In genomic region chr19:38290631-38291147, GRCh38 we compare ENCODE assay signal across 13 cellular contexts. TPM values are rescaled to one million over a fixed set of nuclear protein-coding genes. Genes with fewer than 3 reads are reported as not detected.
DNase-seq lines count a peak whose midpoint lies in the region; ATAC-seq and TF ChIP-seq lines count a peak whose summit lies in the region.
"Had no signal": no experiment of that assay in that cellular context is flagged by ENCODE, and none has a peak within 500 bp of the region (broad histone marks: within the 10 kb centered on the region; RNA-seq: fewer than 3 reads in every experiment).

No MANE protein-coding gene starts in this region.

- H3K4me3 ChIP-seq in ACC112 (ENCODE audit: low read depth, low read length): no peak overlapping the region
- no peak overlapping the region for H3K4me3 ChIP-seq in tibial nerve
- H3K4me3 ChIP-seq: gastroesophageal sphincter had no signal

- 75 to 79% methylated on average over 13 of the region's 13 CpGs for WGBS in tibial nerve, 2 donors

- H3K9me3 ChIP-seq in tibial nerve: no peaks in the 10 kb centered on the region
- H3K9me3 ChIP-seq: gastroesophageal sphincter had no signal

- peaks cover 13% of the 10 kb centered on the region for H3K4me1 ChIP-seq in ACC112 (ENCODE audit: control insufficient read depth, insufficient read depth, low read length, unreplicated experiment)
- H3K4me1 ChIP-seq in tibial nerve: peaks cover 0 to 15% (median 5%) of the 10 kb centered on the region in 4 donors
- H3K4me1 ChIP-seq: gastroesophageal sphincter had no signal

- TF ChIP-seq CTCF in tibial nerve (IDR thresholded peaks at IDR 0.05) (no peak), GM10248 (IDR thresholded peaks at IDR 0.05; ENCODE audit: control extremely low read depth, extremely low read depth, low read depth, missing control alignments) (no peak)

- H3K27me3 ChIP-seq in ACC112 (ENCODE audit: insufficient read depth, low read length): no peaks in the 10 kb centered on the region
- no peaks in the 10 kb centered on the region for H3K27me3 ChIP-seq in tibial nerve
- H3K27me3 ChIP-seq: gastroesophageal sphincter had no signal

- no peaks in the 10 kb centered on the region for H3K79me2 ChIP-seq in ACC112 (ENCODE audit: control insufficient read depth, insufficient read depth, low read length, unreplicated experiment)

- no peak for TF ChIP-seq POLR2A in tibial nerve (IDR thresholded peaks at IDR 0.05)

- H3K36me3 ChIP-seq in ACC112 (ENCODE audit: insufficient read depth, low read length) (no peaks in the 10 kb centered on the region), tibial nerve (peaks cover 0 to 8% (median 0%) of the 10 kb centered on the region in 3 donors)
- H3K36me3 ChIP-seq: gastroesophageal sphincter had no signal

- no peak for TF ChIP-seq EP300 in tibial nerve (IDR thresholded peaks at IDR 0.05)

- no peak for ATAC-seq in HG03378 (IDR thresholded peaks at IDR 0.05; ENCODE audit: unreplicated experiment)
- ATAC-seq in HG03108 (IDR thresholded peaks at IDR 0.05; ENCODE audit: unreplicated experiment): no peak
- ATAC-seq: gastroesophageal sphincter, T-cell had no signal

- DNase-seq in HUDEP-2 (lab: John Stamatoyannopoulos, UW; ENCODE audit: unreplicated experiment in 76 of 76): peak in 52 of 76 experiments; percentile 8 to 82 (median 45)
- DNase-seq in cerebellar cortex (ENCODE audit: low spot score): peak; percentile 75
- peak; percentile 70 for DNase-seq in mucosa of gallbladder (ENCODE audit: low spot score)
- no peak for DNase-seq in tibial nerve (ENCODE audit: low spot score in 2 of 2)
- no peak for DNase-seq in GM10248 (ENCODE audit: extremely low spot score)
- DNase-seq: CD4-positive, alpha-beta memory T cell; NCI-H2029 treated with DMSO at 0.1 percent for 48 hours; T-cell had no signal

- POLR2A ChIA-PET in GM10248 (lab: Yijun Ruan, JAX): interaction anchor here (0.6 kb wide), 1 partner anchor 16 kb away, joined by 8 read pairs; no protein-coding TSS in a partner anchor

- peak overlapping the region; percentile 38; the same call in 1 of the 2 replicates for H3K27ac ChIP-seq in ACC112 (ENCODE audit: low read depth, low read length)
- no peak overlapping the region for H3K27ac ChIP-seq in tibial nerve
- H3K27ac ChIP-seq: gastroesophageal sphincter had no signal

- peak overlapping the region; percentile 23 for H2AFZ ChIP-seq in ACC112 (ENCODE audit: low read length, unreplicated experiment)

- CTCF ChIA-PET in GM10248 (lab: Yijun Ruan, JAX): interaction anchor here (1.4 to 2.2 kb wide), 2 partner anchors 12 to 46 kb away, joined by 3 to 5 read pairs; no protein-coding TSS in a partner anchor

RNA-seq across cellular contexts. Expression of gene C19orf33, which starts 13.4 kb away (rescaled TPM):
- total RNA-seq in mucosa of gallbladder (77.7 TPM), tibial nerve (100 to 1,000 TPM in 3 of 4 donors, 10 to 100 TPM in 1; 76.8 to 627 (median 335) TPM)
- total RNA-seq: activated T-helper 1 cell treated with anti-CD3 and anti-CD28 coated beads, Interleukin-12 subunit alpha, Interleukin-12 subunit beta, Interleukin-2, Interleukin-4 antibody, amounts not matched to agents 30 ng/mL and 10 ng/mL and 1 ng/mL, durations not matched to agents 14 hours and 24 hours and 36 hours; CD4-positive, alpha-beta memory T cell had no signal

RNA-seq across cellular contexts. Expression of gene YIF1B, which starts 25.1 kb away (rescaled TPM):
- 31.6 TPM for total RNA-seq in mucosa of gallbladder
- total RNA-seq in tibial nerve: 10 to 100 TPM; 30.8 to 57.3 (median 46.0) TPM

RNA-seq across cellular contexts. Expression of gene SPINT2, which starts 26.3 kb away (rescaled TPM):
- total RNA-seq in mucosa of gallbladder (567 TPM), tibial nerve (10 to 100 TPM; 39.0 to 79.1 (median 45.5) TPM)

RNA-seq across cellular contexts. Expression of gene KCNK6, which starts 29.0 kb away (rescaled TPM):
- 21.5 TPM for total RNA-seq in mucosa of gallbladder
- total RNA-seq in tibial nerve: 1 to 10 TPM; 2.6 to 5.4 (median 3.3) TPM

RNA-seq across cellular contexts. Expression of gene PPP1R14A, which starts 34.5 kb away (rescaled TPM):
- total RNA-seq in mucosa of gallbladder: 180 TPM
- 100 to 1,000 TPM in 1 of 4 donors, 10 to 100 TPM in 3; 86.1 to 179 (median 95.3) TPM for total RNA-seq in tibial nerve
- total RNA-seq: CD4-positive, alpha-beta memory T cell had no signal

Comparison
In these comparisons a context has a peak if more than half of its experiments do, and no peak if none do; other contexts are left out.
1. DNase-seq: peak in HUDEP-2 (52 of 76), cerebellar cortex (single experiment) and mucosa of gallbladder (single experiment); none in tibial nerve (0 of 2) and GM10248 (single experiment).